9 cellular contexts compared by ENCODE assay signal in the genomic region with DNA sequence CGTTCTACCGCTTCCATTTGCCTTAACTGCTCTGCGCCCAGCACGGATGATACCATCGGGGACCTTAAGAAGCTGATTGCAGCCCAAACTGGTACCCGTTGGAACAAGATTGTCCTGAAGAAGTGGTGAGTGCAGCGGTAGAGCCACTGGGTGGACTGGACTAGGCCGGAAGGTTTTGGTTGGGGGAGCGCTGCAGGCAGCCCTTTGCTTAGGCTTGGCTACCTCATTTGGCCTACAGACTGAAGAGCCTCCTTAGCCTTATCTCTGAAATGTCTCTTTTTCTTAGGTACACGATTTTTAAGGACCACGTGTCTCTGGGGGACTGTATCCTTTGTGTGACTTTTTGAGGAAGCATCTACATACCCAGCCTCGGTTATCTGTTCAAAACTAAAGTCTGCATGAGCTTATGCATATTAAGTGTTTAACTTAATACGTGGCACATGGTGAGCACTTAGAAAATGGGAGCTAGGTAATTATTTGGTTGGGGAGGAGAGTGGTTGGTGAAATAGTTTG. TPM values are rescaled to one million over a fixed set of nuclear protein-coding genes. Genes with fewer than 3 reads are reported as not detected.
DNase-seq lines count a peak whose midpoint lies in the region; ATAC-seq and TF ChIP-seq lines count a peak whose summit lies in the region.
"Had no signal": no experiment of that assay in that cellular context is flagged by ENCODE, and none has a peak within 500 bp of the region (broad histone marks: within the 10 kb centered on the region; RNA-seq: fewer than 3 reads in every experiment).

No MANE protein-coding gene starts in this region.

- DNase-seq in activated CD8-positive, alpha-beta memory T cell treated with anti-CD3 and anti-CD28 coated beads, Interleukin-2, amount 10 ng/mL, durations not matched to agents 7 days and 5 days, result no peak
- DNase-seq in activated CD8-positive, alpha-beta memory T cell treated with anti-CD3 and anti-CD28 coated beads, Interleukin-2, amount 50 U/mL, for 4 hours, result no peak
- DNase-seq in left lung, result no peak
- no peak for DNase-seq in HT-29 (ENCODE audit: low spot score)
- DNase-seq: NCI-H2029 treated with DMSO at 0.1 percent for 48 hours had no signal

- no peak for ATAC-seq in activated CD8-positive, alpha-beta memory T cell treated with anti-CD3 and anti-CD28 coated beads, Interleukin-2, amount 10 ng/mL, durations not matched to agents 7 days and 5 days
- ATAC-seq in left lung (no peak), HG02852 (IDR thresholded peaks at IDR 0.05; ENCODE audit: unreplicated experiment) (no peak), GM18909 (IDR thresholded peaks at IDR 0.05; ENCODE audit: poor library complexity, unreplicated experiment) (no peak)

- H3K4me1 ChIP-seq in left lung (peaks cover 14 to 35% of the 10 kb centered on the region in 2 donors), thymus (ENCODE audit: control insufficient read depth, insufficient read depth, low read length) (peaks cover 19% of the 10 kb centered on the region)

- no peaks in the 10 kb centered on the region for H3K27me3 Mint-ChIP-seq in activated CD8-positive, alpha-beta memory T cell treated with anti-CD3 and anti-CD28 coated beads, Interleukin-2, amount 10 ng/mL, durations not matched to agents 7 days and 5 days
- H3K27me3 Mint-ChIP-seq in activated naive CD8-positive, alpha-beta T cell, result no peaks in the 10 kb centered on the region

- WGBS in thymus, result 45% methylated on average over 13 of the region's 13 CpGs

- H3K36me3 ChIP-seq in left lung, result peaks cover 0 to 22% of the 10 kb centered on the region in 2 donors
- H3K36me3 ChIP-seq in thymus (ENCODE audit: control insufficient read depth, insufficient read depth), result peaks cover 18% of the 10 kb centered on the region

- H3K4me3 ChIP-seq in left lung, result peak overlapping the region; percentile 91 to 93
- H3K4me3 ChIP-seq in thymus (ENCODE audit: low read length), result peak overlapping the region; percentile 99

- H3K27ac ChIP-seq in left lung, result peak overlapping the region in 1 of 2 donors; percentile 81
- H3K27ac ChIP-seq in thymus (ENCODE audit: low read depth), result no peak overlapping the region

- H3K27me3 ChIP-seq in left lung (no peaks in the 10 kb centered on the region), thymus (ENCODE audit: control insufficient read depth, insufficient read depth) (no peaks in the 10 kb centered on the region)

- TF ChIP-seq CTCF in left lung (IDR thresholded peaks at IDR 0.05), result no peak

- H3K36me3 Mint-ChIP-seq in activated CD8-positive, alpha-beta memory T cell treated with anti-CD3 and anti-CD28 coated beads, Interleukin-2, amount 10 ng/mL, durations not matched to agents 7 days and 5 days, result peaks cover 23% of the 10 kb centered on the region
- H3K36me3 Mint-ChIP-seq in activated naive CD8-positive, alpha-beta T cell, result no peaks in the 10 kb centered on the region

- CTCF ChIA-PET in activated CD8-positive, alpha-beta memory T cell treated with anti-CD3 and anti-CD28 coated beads, Interleukin-2, amount 10 ng/mL, durations not matched to agents 7 days and 5 days (lab: Charles Lee), result interaction anchor here (0.7 to 1.5 kb wide), 4 partner anchors 29 to 203 kb away, joined by 3 to 5 read pairs (median 4); no protein-coding TSS in a partner anchor

- peaks cover 28% of the 10 kb centered on the region for H3K4me1 Mint-ChIP-seq in activated CD8-positive, alpha-beta memory T cell treated with anti-CD3 and anti-CD28 coated beads, Interleukin-2, amount 10 ng/mL, durations not matched to agents 7 days and 5 days
- H3K4me1 Mint-ChIP-seq in activated naive CD8-positive, alpha-beta T cell (ENCODE audit: low read depth), result peaks cover 28% of the 10 kb centered on the region

- H3K9me3 ChIP-seq in left lung (no peaks in the 10 kb centered on the region), thymus (ENCODE audit: control insufficient read depth) (no peaks in the 10 kb centered on the region)

- intact Hi-C loops in left lung (cut with DNase I), result no loop called here

- no peaks in the 10 kb centered on the region for H3K9me3 Mint-ChIP-seq in activated CD8-positive, alpha-beta memory T cell treated with anti-CD3 and anti-CD28 coated beads, Interleukin-2, amount 10 ng/mL, durations not matched to agents 7 days and 5 days (ENCODE audit: low read depth)
- H3K9me3 Mint-ChIP-seq in activated naive CD8-positive, alpha-beta T cell (ENCODE audit: low read depth), result no peaks in the 10 kb centered on the region

- H3K4me3 Mint-ChIP-seq in activated CD8-positive, alpha-beta memory T cell treated with anti-CD3 and anti-CD28 coated beads, Interleukin-2, amount 10 ng/mL, durations not matched to agents 7 days and 5 days, result peak overlapping the region; percentile 96
- H3K4me3 Mint-ChIP-seq in activated naive CD8-positive, alpha-beta T cell, result peak overlapping the region; percentile 100

- peak overlapping the region; percentile 98 for H3K27ac Mint-ChIP-seq in activated CD8-positive, alpha-beta memory T cell treated with anti-CD3 and anti-CD28 coated beads, Interleukin-2, amount 10 ng/mL, durations not matched to agents 7 days and 5 days
- H3K27ac Mint-ChIP-seq in activated naive CD8-positive, alpha-beta T cell, result peak overlapping the region; percentile 72

RNA-seq across cellular contexts. Expression of gene UBL5, which starts 0.9 kb away (rescaled TPM):
- total RNA-seq in activated CD8-positive, alpha-beta memory T cell treated with anti-CD3 and anti-CD28 coated beads, Interleukin-2, amount 10 ng/mL, durations not matched to agents 7 days and 5 days, result 100 to 1,000 TPM; 354 to 362 TPM
- 100 to 1,000 TPM; 260 to 301 TPM for total RNA-seq in left lung
- polyA plus RNA-seq in thymus, result 749 TPM
- total RNA-seq in HT-29 (2014; rRNA removed; shearing (Covaris generic)), result 187 and 200 TPM in 2 replicates

RNA-seq across cellular contexts. Expression of gene PIN1, which starts 6.5 kb away (rescaled TPM):
- 100 to 1,000 TPM; 103 to 116 TPM for total RNA-seq in activated CD8-positive, alpha-beta memory T cell treated with anti-CD3 and anti-CD28 coated beads, Interleukin-2, amount 10 ng/mL, durations not matched to agents 7 days and 5 days
- total RNA-seq in left lung, result 10 to 100 TPM; 57.5 to 67.2 TPM
- 87.5 TPM for polyA plus RNA-seq in thymus
- total RNA-seq in HT-29 (2014; rRNA removed; shearing (Covaris generic)), result 188 and 189 TPM in 2 replicates

RNA-seq across cellular contexts. Expression of gene FBXL12, which starts 9.7 kb away (rescaled TPM):
- 10 to 100 TPM; 27.3 to 30.8 TPM for total RNA-seq in activated CD8-positive, alpha-beta memory T cell treated with anti-CD3 and anti-CD28 coated beads, Interleukin-2, amount 10 ng/mL, durations not matched to agents 7 days and 5 days
- 10 to 100 TPM; 22.3 to 23.5 TPM for total RNA-seq in left lung
- polyA plus RNA-seq in thymus, result 40.1 TPM
- total RNA-seq in HT-29 (2014; rRNA removed; shearing (Covaris generic)), result 31.8 and 40.7 TPM in 2 replicates
